35 cellular contexts compared by ENCODE assay signal in the genomic region with DNA sequence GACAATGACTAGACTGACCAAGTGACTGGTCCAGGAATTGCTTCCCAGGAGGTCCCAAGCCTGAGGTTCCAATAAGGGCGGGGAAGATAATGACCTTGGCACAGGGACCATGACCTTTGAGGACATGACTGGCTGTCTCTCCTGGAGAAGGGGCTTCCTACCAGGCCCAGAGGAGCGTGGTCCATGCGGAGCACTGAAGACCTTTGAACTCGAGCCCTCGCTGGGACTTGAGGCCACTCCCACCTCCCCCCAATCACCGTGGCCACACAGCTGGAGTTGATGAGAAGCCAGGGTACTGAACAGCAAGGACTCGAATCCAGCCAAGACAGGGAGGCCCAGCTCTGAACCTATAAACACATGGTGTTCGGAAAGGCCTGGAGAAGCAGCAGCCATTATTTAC.
"Had no signal": no experiment of that assay in that cellular context is flagged by ENCODE, and none has a peak within 500 bp of the region (broad histone marks: within the 10 kb centered on the region; RNA-seq: fewer than 3 reads in every experiment).

No MANE protein-coding gene starts in this region.

- H3K9me3 ChIP-seq: MG63 had no signal

- H3K4me3 ChIP-seq: MG63 had no signal

- H3K27me3 ChIP-seq: MG63 had no signal

- H3K36me3 ChIP-seq: MG63 had no signal

- H3K9ac ChIP-seq: KMS-11 had no signal

- H3K27ac ChIP-seq: KMS-11 had no signal

- H3K4me2 ChIP-seq: KMS-11 had no signal

- DNase-seq: Karpas-422, Kasumi-1, MG63, MM.1S, MV-4-11, NCI-H1048, NCI-H1092, NCI-H1092 treated with DMSO at 0.1 percent for 48 hours, NCI-H1105, NCI-H1105 treated with DMSO at 0.1 percent for 48 hours, NCI-H1417, NCI-H1417 treated with DMSO at 0.1 percent for 48 hours, NCI-H1436, NCI-H1436 treated with DMSO at 0.1 percent for 48 hours, NCI-H146, NCI-H1694, NCI-H1694 treated with DMSO at 0.1 percent for 48 hours, NCI-H187, NCI-H187 treated with DMSO at 0.1 percent for 48 hours, NCI-H1930, NCI-H2029, NCI-H2029 treated with DMSO at 0.1 percent for 48 hours, NCI-H2081, NCI-H2081 treated with DMSO at 0.1 percent for 48 hours, NCI-H2107, NCI-H2171, NCI-H2171 treated with DMSO at 0.1 percent for 48 hours, NCI-H2227 treated with DMSO at 0.1 percent for 48 hours, NCI-H226, NCI-H345, NCI-H446, NCI-H446 treated with DMSO at 0.1 percent for 48 hours, NCI-H510A, NCI-H510A treated with DMSO at 0.1 percent for 48 hours had no signal
